24 cellular contexts compared by ENCODE assay signal in the genomic region with DNA sequence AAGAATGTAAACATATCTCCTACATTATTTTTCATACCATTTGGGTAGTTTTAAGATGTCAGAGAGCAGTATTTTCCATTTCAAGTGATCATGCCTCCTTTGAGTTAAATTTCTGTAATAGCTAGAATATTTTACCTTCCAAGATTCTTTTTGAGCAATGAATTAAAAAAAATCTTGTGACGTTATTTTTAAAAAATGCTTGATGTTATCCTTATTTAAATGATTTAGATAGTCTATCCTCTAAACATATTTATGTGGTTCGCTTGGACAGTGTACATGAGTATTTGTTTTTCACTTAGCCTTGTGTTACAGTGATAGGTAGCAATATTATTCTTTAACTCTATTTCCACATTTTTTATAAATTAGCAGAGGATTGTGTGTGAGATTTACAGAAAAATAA.
"Had no signal": no experiment of that assay in that cellular context is flagged by ENCODE, and none has a peak within 500 bp of the region (broad histone marks: within the 10 kb centered on the region; RNA-seq: fewer than 3 reads in every experiment).

No MANE protein-coding gene starts in this region.

- H3K27ac Mint-ChIP-seq: dendritic cell treated with granulocyte-macrophage colony-stimulating factor and Interleukin-4, amounts not matched to agents 40 ng/mL and 50 ng/mL, for 4 days; endodermal cell; naive thymus-derived CD8-positive, alpha-beta T cell; nephron progenitor cell; stimulated activated effector memory CD8-positive, alpha-beta T cell treated with anti-CD3 and anti-CD28 coated beads, Interleukin-12 subunit alpha, Interleukin-12 subunit beta, amount 100 ng/mL, for 72 hours had no signal

- H3K27me3 Mint-ChIP-seq: dendritic cell treated with granulocyte-macrophage colony-stimulating factor and Interleukin-4, amounts not matched to agents 40 ng/mL and 50 ng/mL, for 4 days; naive thymus-derived CD8-positive, alpha-beta T cell had no signal

- H3K9me3 ChIP-seq: esophagus squamous epithelium, gastrocnemius medialis, lower lobe of right lung, ovary, psoas muscle, sigmoid colon, stomach, thyroid gland, vagina had no signal

- ATAC-seq: gastrocnemius medialis; left ventricle myocardium superior; lower lobe of right lung; naive thymus-derived CD8-positive, alpha-beta T cell; psoas muscle; right cardiac atrium; stimulated activated effector memory CD8-positive, alpha-beta T cell treated with anti-CD3 and anti-CD28 coated beads, Interleukin-12 subunit alpha, Interleukin-12 subunit beta, amount 100 ng/mL, for 72 hours had no signal

- H3K36me3 Mint-ChIP-seq: naive thymus-derived CD8-positive, alpha-beta T cell; stimulated activated effector memory CD8-positive, alpha-beta T cell treated with anti-CD3 and anti-CD28 coated beads, Interleukin-12 subunit alpha, Interleukin-12 subunit beta, amount 100 ng/mL, for 72 hours had no signal

- DNase-seq: effector CD8-positive, alpha-beta T cell; endodermal cell; esophagus squamous epithelium; foreskin fibroblast; gastrocnemius medialis; head of caudate nucleus; left ventricle myocardium superior; lower lobe of right lung; naive thymus-derived CD8-positive, alpha-beta T cell; nephron progenitor cell; nucleus accumbens; ovary; posterior cingulate gyrus; psoas muscle; right cardiac atrium; sigmoid colon; stimulated activated CD4-positive, alpha-beta T cell treated with anti-CD3 and anti-CD28 coated beads, Interleukin-2, amount 100 ng/mL, for 24 hours; stimulated activated CD4-positive, alpha-beta T cell treated with anti-CD3 and anti-CD28 coated beads, Interleukin-4, amount 100 ng/mL, for 24 hours; stimulated activated naive CD4-positive, alpha-beta T cell treated with Interleukin-2 at 50 U/mL for 16 hours; stomach; thyroid gland had no signal

- H3K9me3 Mint-ChIP-seq: endodermal cell, nephron progenitor cell had no signal

- H3K4me1 ChIP-seq: esophagus squamous epithelium, gastrocnemius medialis, lower lobe of right lung, psoas muscle, sigmoid colon, stomach, thyroid gland, vagina had no signal

- H3K4me1 Mint-ChIP-seq: endodermal cell; naive thymus-derived CD8-positive, alpha-beta T cell; nephron progenitor cell; stimulated activated effector memory CD8-positive, alpha-beta T cell treated with anti-CD3 and anti-CD28 coated beads, Interleukin-12 subunit alpha, Interleukin-12 subunit beta, amount 100 ng/mL, for 72 hours had no signal

- H3K4me3 ChIP-seq: esophagus squamous epithelium, gastrocnemius medialis, lower lobe of right lung, ovary, psoas muscle, sigmoid colon, stomach, thyroid gland, vagina had no signal

- H3K27ac ChIP-seq: esophagus squamous epithelium, gastrocnemius medialis, lower lobe of right lung, ovary, psoas muscle, sigmoid colon, stomach, thyroid gland, vagina had no signal

- H3K36me3 ChIP-seq: esophagus squamous epithelium, gastrocnemius medialis, lower lobe of right lung, ovary, sigmoid colon, stomach, thyroid gland, vagina had no signal

- H3K4me3 Mint-ChIP-seq: dendritic cell treated with granulocyte-macrophage colony-stimulating factor and Interleukin-4, amounts not matched to agents 40 ng/mL and 50 ng/mL, for 4 days; endodermal cell; naive thymus-derived CD8-positive, alpha-beta T cell; nephron progenitor cell; stimulated activated effector memory CD8-positive, alpha-beta T cell treated with anti-CD3 and anti-CD28 coated beads, Interleukin-12 subunit alpha, Interleukin-12 subunit beta, amount 100 ng/mL, for 72 hours had no signal

- H3K27me3 ChIP-seq: esophagus squamous epithelium, gastrocnemius medialis, sigmoid colon, stomach, thyroid gland, vagina had no signal
